7 cellular contexts compared by ENCODE assay signal in the genomic region with DNA sequence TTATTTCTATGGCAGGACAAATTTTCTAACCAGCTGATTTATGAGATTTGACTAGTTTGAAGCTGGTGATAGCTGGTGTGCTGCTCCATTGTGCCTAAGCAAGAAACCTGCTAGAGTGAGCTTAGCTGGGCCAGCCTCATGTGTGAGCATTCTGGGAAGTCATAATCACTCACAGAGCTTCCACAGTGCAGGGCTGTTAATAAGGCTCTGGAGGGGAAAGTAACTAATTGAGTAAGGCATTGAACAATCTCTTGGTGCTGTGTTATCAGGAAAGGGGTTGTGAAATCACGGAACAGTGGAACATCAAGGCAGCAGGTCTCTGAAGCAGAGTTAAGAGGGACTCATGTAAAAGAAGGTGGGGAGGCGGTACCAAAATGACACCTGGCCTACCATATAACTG.
"Had no signal": no experiment of that assay in that cellular context is flagged by ENCODE, and none has a peak within 500 bp of the region (broad histone marks: within the 10 kb centered on the region; RNA-seq: fewer than 3 reads in every experiment).

No MANE protein-coding gene starts in this region.

- H3K4me1 Mint-ChIP-seq: IgD-negative memory B cell had no signal

- DNase-seq: IMR-90, KBM-7 had no signal

- H3K4me3 ChIP-seq: K562 had no signal

- H3K36me3 Mint-ChIP-seq: IgD-negative memory B cell had no signal

- ATAC-seq: HepG2, K562 had no signal

- H3K27me3 Mint-ChIP-seq: IgD-negative memory B cell had no signal

- H3K27ac ChIP-seq: HL-60 had no signal

- FAIRE-seq: HepG2, HTR-8/SVneo, K562 had no signal

- H3K4me3 Mint-ChIP-seq: IgD-negative memory B cell had no signal
